In the genomic region with DNA sequence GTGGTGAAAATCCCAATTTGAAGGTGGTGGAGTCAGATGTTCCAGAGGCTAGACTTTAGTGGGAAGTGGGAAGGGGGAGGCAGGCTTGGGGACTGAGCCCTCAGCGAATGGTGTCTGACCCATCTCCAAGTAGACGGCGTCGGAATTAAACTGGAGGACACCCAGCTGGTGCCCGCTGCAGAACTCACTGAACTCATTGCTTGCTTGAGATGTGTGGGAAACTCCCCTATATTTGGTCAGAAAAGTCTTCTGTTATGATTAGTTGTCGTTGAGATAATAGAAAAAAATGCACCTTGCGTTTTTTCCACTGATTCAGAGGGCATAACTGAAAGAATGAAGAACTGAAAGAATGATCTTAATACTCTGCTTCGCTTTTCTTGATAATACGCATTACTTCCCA, we compare ENCODE assay signal across 8 cellular contexts. TPM values are rescaled to one million over a fixed set of nuclear protein-coding genes. Genes with fewer than 3 reads are reported as not detected.
DNase-seq lines count a peak whose midpoint lies in the region; ATAC-seq and TF ChIP-seq lines count a peak whose summit lies in the region.

No MANE protein-coding gene starts in this region.

- H3K36me3 Mint-ChIP-seq in IgD-negative memory B cell (peaks cover 14% of the 10 kb centered on the region), MCF 10A (ENCODE audit: insufficient read depth, unreplicated experiment) (peaks cover 2% of the 10 kb centered on the region)

- H3K9me3 Mint-ChIP-seq in IgD-negative memory B cell = peaks cover 18 to 50% (median 20%) of the 10 kb centered on the region in 3 donors
- peaks cover 50% of the 10 kb centered on the region for H3K9me3 Mint-ChIP-seq in MCF 10A (ENCODE audit: unreplicated experiment)

- H3K4me1 ChIP-seq in mucosa of rectum (ENCODE audit: control insufficient read depth in 2 of 2, insufficient read depth in 2 of 2, low read length in 2 of 2) = peaks cover 6% of the 10 kb centered on the region in 2 donors

- H3K9me3 ChIP-seq in mucosa of rectum (ENCODE audit: control insufficient read depth in 2 of 2, low read length in 2 of 2) = peaks cover 26 to 27% of the 10 kb centered on the region in 2 donors

- H3K27me3 Mint-ChIP-seq in IgD-negative memory B cell (no peaks in the 10 kb centered on the region), MCF 10A (ENCODE audit: insufficient read depth, unreplicated experiment) (no peaks in the 10 kb centered on the region)

- intact Hi-C loops in MCF 10A (cut with micrococcal nuclease) = no loop called here

- POLR2A ChIA-PET in MCF 10A (lab: Yijun Ruan, JAX) = no interaction called here
- POLR2A ChIA-PET in HEK293T (lab: Yijun Ruan, JAX) = interaction anchor here (0.6 to 0.7 kb wide), 2 partner anchors 14 to 192 kb away, joined by 3 read pairs; a partner anchor contains a TSS

- no peak for DNase-seq in MCF 10A (ENCODE audit: unreplicated experiment)
- no peak for DNase-seq in HEK293T (ENCODE audit: extremely low spot score)
- no peak for DNase-seq in ureter (ENCODE audit: low spot score)
- DNase-seq in globus pallidus (ENCODE audit: low spot score) = no peak

- peak overlapping the region; percentile 93 to 96 (median 95) for H3K27ac Mint-ChIP-seq in IgD-negative memory B cell
- H3K27ac Mint-ChIP-seq in MCF 10A (ENCODE audit: low read depth, unreplicated experiment) = no peak overlapping the region

- H3K4me3 Mint-ChIP-seq in IgD-negative memory B cell (peak overlapping the region; percentile 90 to 99 (median 98)), MCF 10A (ENCODE audit: unreplicated experiment) (peak overlapping the region; percentile 72)

- BruUV-seq in MCF 10A (replicated peaks; lab: Mats Ljungman, UMichigan) = no TSS peak

- peak overlapping the region; percentile 91 for H3K4me3 ChIP-seq in GM08714 (ENCODE audit: low read length)
- H3K4me3 ChIP-seq in mucosa of rectum (ENCODE audit: low read length in 2 of 2) = peak overlapping the region; percentile 88 to 97

- peaks cover 7 to 13% of the 10 kb centered on the region in 2 donors for H3K36me3 ChIP-seq in mucosa of rectum (ENCODE audit: control insufficient read depth in 2 of 2, insufficient read depth in 2 of 2, low read length in 2 of 2)

- H3K27me3 ChIP-seq in mucosa of rectum (ENCODE audit: control insufficient read depth in 2 of 2, insufficient read depth in 2 of 2, low read length in 2 of 2) = no peaks in the 10 kb centered on the region

- H3K4me1 Mint-ChIP-seq in IgD-negative memory B cell (peaks cover 5 to 23% (median 21%) of the 10 kb centered on the region in 3 donors), MCF 10A (ENCODE audit: insufficient read depth, unreplicated experiment) (peaks cover 10% of the 10 kb centered on the region)

- H3K9ac ChIP-seq in mucosa of rectum (ENCODE audit: low read depth in 1 of 2, low read length in 2 of 2) = peak overlapping the region; percentile 76 to 82

- CTCF ChIA-PET in MCF 10A (lab: Yijun Ruan, JAX) = interaction anchor here (0.8 kb wide), 1 partner anchor 52 kb away, joined by 3 read pairs; no protein-coding TSS in a partner anchor
- CTCF ChIA-PET in HEK293T (lab: Yijun Ruan, JAX) = no interaction called here

- no peak for TF ChIP-seq CTCF in MCF 10A (IDR thresholded peaks at IDR 0.05; ENCODE audit: unreplicated experiment)

- ATAC-seq in HG02623 (IDR thresholded peaks at IDR 0.05; ENCODE audit: unreplicated experiment) = no peak

- H3K27ac ChIP-seq in mucosa of rectum (ENCODE audit: low read depth in 2 of 2, low read length in 2 of 2) = peak overlapping the region; percentile 92 to 95

TF ChIP-seq in HEK293T, 16 proteins besides CTCF, POLR2A, EP300 and RAD21:
- no peak for TF ChIP-seq FOXA1 (IDR thresholded peaks at IDR 0.05)
- no peak for TF ChIP-seq CTBP1 (IDR thresholded peaks at IDR 0.05; ENCODE audit: borderline replicate concordance)
- TF ChIP-seq ARNT (IDR thresholded peaks at IDR 0.05) = no peak
- TF ChIP-seq ELF4 (IDR thresholded peaks at IDR 0.05) = no peak

RNA-seq across cellular contexts. Expression of a gene that starts 0.9 kb away (rescaled TPM):
- polyA plus RNA-seq in IgD-negative memory B cell = 10.1 TPM
- total RNA-seq in MCF 10A (2022) (1.8 and 2.8 TPM in 2 replicates), ureter (9.7 TPM)

RNA-seq across cellular contexts. Expression of a gene that starts 9.9 kb away (rescaled TPM):
- 7.3 TPM for polyA plus RNA-seq in IgD-negative memory B cell
- total RNA-seq in MCF 10A (2022) = not detected in 2 replicates
- 5.6 TPM for total RNA-seq in ureter
